ENCODE assay signal across 21 cellular contexts in genomic region chr2:186927867-186928191, GRCh38.
DNase-seq lines count a peak whose midpoint lies in the region; ATAC-seq and TF ChIP-seq lines count a peak whose summit lies in the region.
"Had no signal": no experiment of that assay in that cellular context is flagged by ENCODE, and none has a peak within 500 bp of the region (broad histone marks: within the 10 kb centered on the region; RNA-seq: fewer than 3 reads in every experiment).

No MANE protein-coding gene starts in this region.

- H3K4me3 Mint-ChIP-seq in endothelial cell (ENCODE audit: unreplicated experiment): no peak overlapping the region
- H3K4me3 Mint-ChIP-seq: B cell; CD4-positive, CD25-positive, alpha-beta regulatory T cell; CD8-positive, alpha-beta T cell had no signal

- no peak for ATAC-seq in GM18502 (IDR thresholded peaks at IDR 0.05; ENCODE audit: poor library complexity, unreplicated experiment)
- ATAC-seq: CD8-positive, alpha-beta T cell; GM12878 had no signal

- peak overlapping the region; percentile 81 for H2AFZ ChIP-seq in Loucy (ENCODE audit: low read length)

- in situ Hi-C loops in SK-MEL-5 (cut with HindIII; ENCODE audit: low pct_unique_long_range_greater_than_20kb, low sequenced_read_pairs): no loop called here

- H3K4me1 ChIP-seq in Loucy (ENCODE audit: insufficient read depth, low read length, poor library complexity, severe bottlenecking) (peaks cover 20% of the 10 kb centered on the region), ovary (ENCODE audit: insufficient read depth) (no peaks in the 10 kb centered on the region)
- H3K4me1 ChIP-seq: BLaER1, HAP-1 had no signal

- H3K79me2 ChIP-seq in Loucy (ENCODE audit: insufficient read depth, low read length): no peaks in the 10 kb centered on the region

- no peaks in the 10 kb centered on the region for H3K9me2 ChIP-seq in Loucy (replicated peaks; ENCODE audit: low read depth, low read length)

- no peak overlapping the region for H3K27ac ChIP-seq in ovary
- H3K27ac ChIP-seq: BLaER1, C4-2B had no signal

- H3K4me1 Mint-ChIP-seq in endothelial cell (ENCODE audit: unreplicated experiment): peaks cover 14% of the 10 kb centered on the region
- H3K4me1 Mint-ChIP-seq: B cell; CD4-positive, CD25-positive, alpha-beta regulatory T cell had no signal

- H3K27me3 Mint-ChIP-seq in endothelial cell (ENCODE audit: unreplicated experiment): no peaks in the 10 kb centered on the region
- H3K27me3 Mint-ChIP-seq: B cell; CD4-positive, CD25-positive, alpha-beta regulatory T cell had no signal

- H3K36me3 ChIP-seq in Loucy (ENCODE audit: insufficient read depth, low read length): no peaks in the 10 kb centered on the region
- H3K36me3 ChIP-seq in ovary: no peaks in the 10 kb centered on the region
- H3K36me3 ChIP-seq: BLaER1, HAP-1 had no signal

- no peak for TF ChIP-seq POLR2A in ovary (IDR thresholded peaks at IDR 0.05)

- H3K27me3 ChIP-seq in Loucy (ENCODE audit: insufficient read depth, low read length, poor library complexity, severe bottlenecking) (no peaks in the 10 kb centered on the region), ovary (no peaks in the 10 kb centered on the region)
- H3K27me3 ChIP-seq: BLaER1 had no signal

- no peaks in the 10 kb centered on the region for H3K36me3 Mint-ChIP-seq in endothelial cell (ENCODE audit: low read depth, unreplicated experiment)
- H3K36me3 Mint-ChIP-seq: CD4-positive, CD25-positive, alpha-beta regulatory T cell; CD8-positive, alpha-beta T cell had no signal

- H4K20me1 ChIP-seq in Loucy (ENCODE audit: insufficient read depth, low read length, poor library complexity, severe bottlenecking): no peaks in the 10 kb centered on the region
- H4K20me1 ChIP-seq: BLaER1 had no signal

- DNase-seq in COLO829 (ENCODE audit: low spot score) (peak; percentile 19), SK-MEL-5 (ENCODE audit: low read depth, low spot score) (peak; percentile 34), endothelial cell (ENCODE audit: low spot score) (no peak), SIG-M5 treated with dmso at 0.1 percent for 504 hours (lab: John Stamatoyannopoulos, UW; ENCODE audit: unreplicated experiment) (no peak), ovary (no peak), glomerular visceral epithelial cell (ENCODE audit: extremely low spot score) (no peak)
- DNase-seq: 8988T; CD4-positive, CD25-positive, alpha-beta regulatory T cell; CD8-positive, alpha-beta T cell; DMS 273 treated with DMSO at 0.1 percent for 48 hours; DMS79; EL; GDM1; GOT3 had no signal

- H3K4me2 ChIP-seq in Loucy (ENCODE audit: low read depth, low read length, poor library complexity, severe bottlenecking): peak overlapping the region; percentile 50
- H3K4me2 ChIP-seq: BLaER1 had no signal

- peak overlapping the region; percentile 85 for H3K27ac Mint-ChIP-seq in endothelial cell (ENCODE audit: unreplicated experiment)
- H3K27ac Mint-ChIP-seq: B cell; CD8-positive, alpha-beta T cell had no signal

- TF ChIP-seq CTCF in Loucy (conservative IDR thresholded peaks at IDR 0.05; ENCODE audit: low read length): no peak
- TF ChIP-seq CTCF in endothelial cell (IDR thresholded peaks at IDR 0.05; ENCODE audit: unreplicated experiment): no peak
- no peak for TF ChIP-seq CTCF in ovary (IDR thresholded peaks at IDR 0.05)

- H3K4me3 ChIP-seq in Loucy (ENCODE audit: low read length, poor library complexity, severe bottlenecking) (no peak overlapping the region), ovary (no peak overlapping the region)
- H3K4me3 ChIP-seq: BLaER1, GM12878, HAP-1 had no signal

- intact Hi-C loops in ovary (cut with DNase I): no loop called here

- peak overlapping the region; percentile 25 for H3K9ac ChIP-seq in Loucy (ENCODE audit: low read depth, low read length, poor library complexity, severe bottlenecking)
- H3K9ac ChIP-seq: BLaER1 had no signal

- peaks cover 9% of the 10 kb centered on the region; the same call in 1 of the 2 replicates for H3F3A ChIP-seq in Loucy (ENCODE audit: low read depth)

- no peaks in the 10 kb centered on the region for H3K9me3 ChIP-seq in Loucy (ENCODE audit: insufficient read depth, low read depth, low read length)
- H3K9me3 ChIP-seq in ovary: no peaks in the 10 kb centered on the region
- H3K9me3 ChIP-seq: BLaER1, HAP-1 had no signal

- no peak for TF ChIP-seq EP300 in ovary (IDR thresholded peaks at IDR 0.05)

- no peaks in the 10 kb centered on the region for H3K9me3 Mint-ChIP-seq in endothelial cell (ENCODE audit: unreplicated experiment)
- H3K9me3 Mint-ChIP-seq: CD8-positive, alpha-beta T cell had no signal

Comparison
In these comparisons a context has a peak if more than half of its experiments do, and no peak if none do; other contexts are left out.
1. DNase-seq: peak in COLO829 (single experiment) and SK-MEL-5 (single experiment); none in endothelial cell (single experiment), SIG-M5 treated with dmso at 0.1 percent for 504 hours (single experiment), ovary (0 of 5) and glomerular visceral epithelial cell (single experiment).